2 cellular contexts compared by ENCODE assay signal in genomic region chr19:861099-861755, GRCh38.
TF ChIP-seq lines count a peak whose summit lies in the region.

No MANE protein-coding gene starts in this region.

TF ChIP-seq in A549, 52 proteins besides CTCF, POLR2A, EP300 and RAD21 (continued from another document):
- TF ChIP-seq RNF2 (IDR thresholded peaks at IDR 0.05; ENCODE audit: borderline replicate concordance, low read depth), result no peak
- TF ChIP-seq ZFP36 (IDR thresholded peaks at IDR 0.05; ENCODE audit: borderline replicate concordance, partially characterized antibody), result no peak
- no peak for TF ChIP-seq HMGXB4 (CRISPR knock-in tag; IDR thresholded peaks at IDR 0.05; ENCODE audit: borderline replicate concordance)

TF ChIP-seq in neural cell, 6 proteins besides CTCF, POLR2A, EP300 and RAD21 (continued from another document):
- no peak for TF ChIP-seq REST (IDR thresholded peaks at IDR 0.05; ENCODE audit: borderline replicate concordance)
- no peak for TF ChIP-seq MXI1 (conservative IDR thresholded peaks at IDR 0.05; ENCODE audit: poor library complexity, severe bottlenecking)
